Comparison of ENCODE assay signal across 20 cellular contexts in genomic region chr12:50053583-50053982, GRCh38. TPM values are rescaled to one million over a fixed set of nuclear protein-coding genes. Genes with fewer than 3 reads are reported as not detected.
DNase-seq lines count a peak whose midpoint lies in the region; ATAC-seq, FAIRE-seq and TF ChIP-seq lines count a peak whose summit lies in the region.
"Had no signal": no experiment of that assay in that cellular context is flagged by ENCODE, and none has a peak within 500 bp of the region (broad histone marks: within the 10 kb centered on the region; RNA-seq: fewer than 3 reads in every experiment).

No MANE protein-coding gene starts in this region.

- no peak for TF ChIP-seq EP300 in GM12878 (IDR thresholded peaks at IDR 0.05; ENCODE audit: borderline replicate concordance in 1 of 2, control insufficient read depth in 1 of 2, low read depth in 2 of 2, low read length in 2 of 2)

- H3K4me2 ChIP-seq in GM12878 (ENCODE audit: control insufficient read depth, insufficient read depth), result no peak overlapping the region

- DNase-seq in NCI-H524 (lab: John Stamatoyannopoulos, UW) (peak; percentile 59 to 68), NCI-H524 treated with DMSO at 0.1 percent for 48 hours (lab: John Stamatoyannopoulos, UW) (no peak), NOMO-1 treated with DMSO at 0.1 percent for 48 hours (lab: John Stamatoyannopoulos, UW; ENCODE audit: unreplicated experiment) (peak; percentile 44), GM12878 (ENCODE audit: low read depth, low spot score) (no peak), type B pancreatic cell (ENCODE audit: extremely low spot score, unreplicated experiment) (no peak), HuH-7 (ENCODE audit: low spot score) (no peak)
- DNase-seq: COR-L47, DMS153, EL, HCEC 1CT, IMR-90, NCI-H774 had no signal

- no peak for TF ChIP-seq RAD21 in GM12878 (IDR thresholded peaks at IDR 0.05; ENCODE audit: insufficient read depth, low read depth, low read length)

- POLR2A ChIA-PET in GM12878 (lab: Charles Lee), result no interaction called here

- no peak for ATAC-seq in GM12878
- ATAC-seq in GM21515 (IDR thresholded peaks at IDR 0.05; ENCODE audit: unreplicated experiment), result no peak
- no peak for ATAC-seq in HG03571 (IDR thresholded peaks at IDR 0.05; ENCODE audit: unreplicated experiment)

- H3K27ac Mint-ChIP-seq in type B pancreatic cell, result no peak overlapping the region

- H4K20me1 ChIP-seq in GM12878 (ENCODE audit: control insufficient read depth, insufficient read depth), result no peaks in the 10 kb centered on the region

- H3K9me3 ChIP-seq in GM12878 (replicated peaks; ENCODE audit: control insufficient read depth, insufficient read depth, low read length), result no peaks in the 10 kb centered on the region

- no peak for FAIRE-seq in GM12878 (lab: Jason Lieb, UNC)
- FAIRE-seq: GM18507, GM19239 had no signal

- peak overlapping the region; percentile 1 for H3K4me3 Mint-ChIP-seq in type B pancreatic cell

- in situ Hi-C loops in GM12878 (cut with MboI), result no loop called here

- H3K27me3 Mint-ChIP-seq in type B pancreatic cell, result peaks cover 64% of the 10 kb centered on the region

- H3K27me3 ChIP-seq in GM12878 (replicated peaks in 1 of 2; ENCODE audit: control insufficient read depth in 2 of 2, insufficient read depth in 2 of 2, low read length in 1 of 2), result peaks cover 12 to 19% of the 10 kb centered on the region in 2 experiments; a peak in 3 of 4 replicates

- BruUV-seq in GM12878 (replicated peaks; lab: Mats Ljungman, UMichigan), result no TSS peak

- 5% methylated on average over 1 of the region's 1 CpG for WGBS in GM12878 (ENCODE audit: insufficient coverage, insufficient replicate concordance, low lambda C conversion rate, missing lambda C conversion rate)

- SMC1A ChIA-PET in GM12878 (lab: Charles Lee; ENCODE audit: uncharacterized antibody, unreplicated experiment), result interaction anchor here (1.8 kb wide), 1 partner anchor 15 kb away, joined by 4 read pairs; no protein-coding TSS in a partner anchor

- H3K4me1 Mint-ChIP-seq in type B pancreatic cell (ENCODE audit: unreplicated experiment), result peaks cover 27% of the 10 kb centered on the region

- H3K36me3 Mint-ChIP-seq in type B pancreatic cell, result no peaks in the 10 kb centered on the region

- H2AFZ ChIP-seq in GM12878 (ENCODE audit: control insufficient read depth, low read depth, low read length), result no peak overlapping the region

- intact Hi-C loops in GM12878 (cut with micrococcal nuclease; ENCODE audit: unreplicated experiment), result loop anchor here (10.0 kb wide), 1 partner anchor 189 kb away; no protein-coding TSS in a partner anchor

- 0 out of 2 replicates have a peak, but pooled peaks cover 4% of the 10 kb centered on the region for H3K4me1 ChIP-seq in GM12878 (ENCODE audit: control insufficient read depth, insufficient read depth, low read length)

- no peak overlapping the region for H3K9ac ChIP-seq in GM12878 (ENCODE audit: control insufficient read depth, insufficient read depth, low read length)

- TF ChIP-seq CTCF in GM12878 (IDR thresholded peaks at IDR 0.05 in 2 of 3, conservative IDR thresholded peaks at IDR 0.05 in 1 of 3; ENCODE audit: control insufficient read depth in 2 of 3, extremely low read depth in 1 of 3, insufficient read depth in 1 of 3, low read depth in 3 of 3, low read length in 3 of 3) (no peak), type B pancreatic cell (conservative IDR thresholded peaks at IDR 0.05) (no peak)

- H3K27ac ChIP-seq in GM12878 (ENCODE audit: control insufficient read depth, insufficient read depth), result no peak overlapping the region
- H3K27ac ChIP-seq: 22Rv1, C4-2B, RWPE1, SK-N-MC had no signal

- RAD21 ChIA-PET in GM12878 (lab: Charles Lee; ENCODE audit: unreplicated experiment), result interaction anchor here (4.1 kb wide), 1 partner anchor 86 kb away, joined by 31 read pairs; no protein-coding TSS in a partner anchor

- H3K79me2 ChIP-seq in GM12878 (ENCODE audit: control insufficient read depth, insufficient read depth, low read length), result no peaks in the 10 kb centered on the region

- H3K9me3 Mint-ChIP-seq in type B pancreatic cell, result no peaks in the 10 kb centered on the region

- TF ChIP-seq POLR2A in GM12878 (IDR thresholded peaks at IDR 0.05; ENCODE audit: low read depth, low read length), result no peak

- H3K36me3 ChIP-seq in GM12878 (ENCODE audit: control insufficient read depth in 2 of 2, insufficient read depth in 2 of 2, low read length in 1 of 2), result no peaks in the 10 kb centered on the region

- no peak overlapping the region for H3K4me3 ChIP-seq in GM12878
- H3K4me3 ChIP-seq: SK-N-MC had no signal

- CTCF ChIA-PET in GM12878 (lab: Yijun Ruan, JAX), result interaction anchor here (0.7 to 5.0 kb wide), 4 partner anchors 13 to 87 kb away, joined by 3 to 73 read pairs (median 40); no protein-coding TSS in a partner anchor

RNA-seq across cellular contexts. Expression of gene ASIC1, which starts 3.8 kb away (rescaled TPM):
- 0.27 and 2.0 TPM in 2 replicates for total RNA-seq in GM12878 (2013; cell fraction: nucleolus; rRNA removed)
- total RNA-seq in GM12878 (2014; rRNA removed), result 0.05 and 0.28 TPM in 2 replicates
- total RNA-seq in GM12878 (2014; rRNA removed; fragmentation: Illumina TruSeq; extraction: Trizol), result not detected in 2 replicates
- total RNA-seq in GM12878 (2021), result 0.13 and 0.26 TPM in 2 replicates
- 0.22 TPM for polyA plus RNA-seq in GM12878 (2011; ENCODE audit: low read depth)
- polyA plus RNA-seq in GM12878 (2011; rRNA removed), result 0.14 and 0.27 TPM in 2 replicates
- 0.18 and 0.22 TPM in 2 replicates for polyA plus RNA-seq in GM12878 (2011; cell fraction: cytosol; rRNA removed)
- polyA plus RNA-seq in GM12878 (2011; cell fraction: nucleus; rRNA removed), result 0.50 and 1.1 TPM in 2 replicates
- 0.42 and 0.83 TPM in 2 replicates for polyA plus RNA-seq in GM12878 (2012)
- 0.08 and 0.09 TPM in 2 replicates for polyA plus RNA-seq in GM12878 (2014; fragmentation: Illumina TruSeq; extraction: Trizol)
- polyA plus RNA-seq in GM12878 (2014; fragmentation: Nextera tagmentation; extraction: Ambion mirVana), result under 1 TPM in 1 of 2 experiments, not detected in 1; 0.02 TPM
- polyA plus RNA-seq in GM12878 (2014; rRNA removed), result 0.01 and 0.15 TPM in 2 replicates
- polyA plus RNA-seq in GM12878 (2016; fragmentation: Nextera tagmentation; extraction: Ambion mirVana), result not detected
- polyA minus RNA-seq in GM12878 (2011; rRNA and poly(A)+ RNA removed), result 0.05 and 0.22 TPM in 2 replicates
- 0.42 TPM in 1 of 2 replicates, not detected in the other for polyA minus RNA-seq in GM12878 (2011; cell fraction: cytosol; rRNA and poly(A)+ RNA removed)
- 0.36 TPM in 1 of 2 replicates, not detected in the other for polyA minus RNA-seq in GM12878 (2011; cell fraction: nucleus; rRNA and poly(A)+ RNA removed)
- 5.5 and 18.1 TPM in 2 replicates for total RNA-seq in type B pancreatic cell (ENCODE audit: low replicate concordance)

RNA-seq across cellular contexts. Expression of gene RACGAP1, which starts 28.3 kb away (rescaled TPM):
- 34.4 and 36.1 TPM in 2 replicates for total RNA-seq in GM12878 (2013; cell fraction: nucleolus; rRNA removed)
- total RNA-seq in GM12878 (2014; rRNA removed) (68.3 and 76.5 TPM in 2 replicates), GM12878 (2014; rRNA removed; fragmentation: Illumina TruSeq; extraction: Trizol) (74.2 and 75.9 TPM in 2 replicates), GM12878 (2021) (87.9 and 95.5 TPM in 2 replicates), type B pancreatic cell (ENCODE audit: low replicate concordance) (32.4 and 70.6 TPM in 2 replicates)
- 35.7 TPM for polyA plus RNA-seq in GM12878 (2011; ENCODE audit: low read depth)
- polyA plus RNA-seq in GM12878 (2011; rRNA removed) (86.0 and 113 TPM in 2 replicates), GM12878 (2014; fragmentation: Illumina TruSeq; extraction: Trizol) (82.0 and 93.1 TPM in 2 replicates), GM12878 (2014; fragmentation: Nextera tagmentation; extraction: Ambion mirVana) (10 to 100 TPM; 32.4 to 40.7 TPM), GM12878 (2014; rRNA removed) (47.3 and 59.2 TPM in 2 replicates), GM12878 (2016; fragmentation: Nextera tagmentation; extraction: Ambion mirVana) (10 to 100 TPM; 78.2 TPM)
- 63.5 and 77.2 TPM in 2 replicates for polyA plus RNA-seq in GM12878 (2011; cell fraction: cytosol; rRNA removed)
- 56.9 and 65.6 TPM in 2 replicates for polyA plus RNA-seq in GM12878 (2011; cell fraction: nucleus; rRNA removed)
- polyA plus RNA-seq in GM12878 (2012), result 39.2 and 48.7 TPM in 2 replicates
- 116 and 120 TPM in 2 replicates for polyA minus RNA-seq in GM12878 (2011; rRNA and poly(A)+ RNA removed)
- 34.5 and 45.3 TPM in 2 replicates for polyA minus RNA-seq in GM12878 (2011; cell fraction: cytosol; rRNA and poly(A)+ RNA removed)
- 26.7 and 32.1 TPM in 2 replicates for polyA minus RNA-seq in GM12878 (2011; cell fraction: nucleus; rRNA and poly(A)+ RNA removed)

RNA-seq across cellular contexts. Expression of gene SMARCD1, which starts 31.6 kb away (rescaled TPM):
- 61.2 and 62.7 TPM in 2 replicates for total RNA-seq in GM12878 (2013; cell fraction: nucleolus; rRNA removed)
- 83.2 and 90.4 TPM in 2 replicates for total RNA-seq in GM12878 (2014; rRNA removed)
- 46.6 and 51.7 TPM in 2 replicates for total RNA-seq in GM12878 (2014; rRNA removed; fragmentation: Illumina TruSeq; extraction: Trizol)
- total RNA-seq in GM12878 (2021), result 78.7 and 90.1 TPM in 2 replicates
- 36.1 TPM for polyA plus RNA-seq in GM12878 (2011; ENCODE audit: low read depth)
- polyA plus RNA-seq in GM12878 (2011; rRNA removed), result 38.7 and 67.2 TPM in 2 replicates
- 62.2 and 64.3 TPM in 2 replicates for polyA plus RNA-seq in GM12878 (2011; cell fraction: cytosol; rRNA removed)
- 90.5 and 98.2 TPM in 2 replicates for polyA plus RNA-seq in GM12878 (2011; cell fraction: nucleus; rRNA removed)
- polyA plus RNA-seq in GM12878 (2012), result 38.5 and 44.3 TPM in 2 replicates
- polyA plus RNA-seq in GM12878 (2014; fragmentation: Illumina TruSeq; extraction: Trizol), result 92.4 and 96.2 TPM in 2 replicates
- polyA plus RNA-seq in GM12878 (2014; fragmentation: Nextera tagmentation; extraction: Ambion mirVana), result 1 to 10 TPM; 1.4 to 2.9 TPM
- 66.1 and 97.4 TPM in 2 replicates for polyA plus RNA-seq in GM12878 (2014; rRNA removed)
- 10 to 100 TPM; 12.6 to 13.4 TPM for polyA plus RNA-seq in GM12878 (2016; fragmentation: Nextera tagmentation; extraction: Ambion mirVana)
- polyA minus RNA-seq in GM12878 (2011; rRNA and poly(A)+ RNA removed), result 62.7 and 66.1 TPM in 2 replicates
- 36.5 and 40.9 TPM in 2 replicates for polyA minus RNA-seq in GM12878 (2011; cell fraction: cytosol; rRNA and poly(A)+ RNA removed)
- 26.4 and 43.6 TPM in 2 replicates for polyA minus RNA-seq in GM12878 (2011; cell fraction: nucleus; rRNA and poly(A)+ RNA removed)
- 55.0 and 100 TPM in 2 replicates for total RNA-seq in type B pancreatic cell (ENCODE audit: low replicate concordance)

RNA-seq across cellular contexts. Expression of gene GPD1, which starts 50.2 kb away (rescaled TPM):
- total RNA-seq in GM12878 (2013; cell fraction: nucleolus; rRNA removed), result 0.76 and 1.9 TPM in 2 replicates
- total RNA-seq in GM12878 (2014; rRNA removed) (0.11 and 0.23 TPM in 2 replicates), GM12878 (2014; rRNA removed; fragmentation: Illumina TruSeq; extraction: Trizol) (0.05 and 0.22 TPM in 2 replicates), GM12878 (2021) (0.19 and 0.26 TPM in 2 replicates), type B pancreatic cell (ENCODE audit: low replicate concordance) (9.0 and 12.5 TPM in 2 replicates)
- 0.17 TPM for polyA plus RNA-seq in GM12878 (2011; ENCODE audit: low read depth)
- polyA plus RNA-seq in GM12878 (2011; rRNA removed) (0.23 and 0.61 TPM in 2 replicates), GM12878 (2014; fragmentation: Illumina TruSeq; extraction: Trizol) (0.13 and 0.49 TPM in 2 replicates), GM12878 (2014; fragmentation: Nextera tagmentation; extraction: Ambion mirVana) (under 1 TPM in 1 of 2 experiments, not detected in 1; 0.04 TPM), GM12878 (2014; rRNA removed) (0.27 and 0.63 TPM in 2 replicates), GM12878 (2016; fragmentation: Nextera tagmentation; extraction: Ambion mirVana) (under 1 TPM; 0.30 to 0.48 TPM)
- 0.24 and 0.52 TPM in 2 replicates for polyA plus RNA-seq in GM12878 (2011; cell fraction: cytosol; rRNA removed)
- 1.7 and 2.5 TPM in 2 replicates for polyA plus RNA-seq in GM12878 (2011; cell fraction: nucleus; rRNA removed)
- 0.29 and 0.30 TPM in 2 replicates for polyA plus RNA-seq in GM12878 (2012)
- polyA minus RNA-seq in GM12878 (2011; rRNA and poly(A)+ RNA removed), result 0.37 and 0.62 TPM in 2 replicates
- polyA minus RNA-seq in GM12878 (2011; cell fraction: cytosol; rRNA and poly(A)+ RNA removed), result not detected in 2 replicates
- 0.60 and 1.4 TPM in 2 replicates for polyA minus RNA-seq in GM12878 (2011; cell fraction: nucleus; rRNA and poly(A)+ RNA removed)

RNA-seq across cellular contexts. Expression of gene COX14, which starts 58.5 kb away (rescaled TPM):
- 6.5 and 7.3 TPM in 2 replicates for total RNA-seq in GM12878 (2013; cell fraction: nucleolus; rRNA removed)
- total RNA-seq in GM12878 (2014; rRNA removed) (73.1 and 82.0 TPM in 2 replicates), GM12878 (2014; rRNA removed; fragmentation: Illumina TruSeq; extraction: Trizol) (44.6 and 45.3 TPM in 2 replicates), GM12878 (2021) (56.1 and 58.0 TPM in 2 replicates), type B pancreatic cell (ENCODE audit: low replicate concordance) (42.6 and 55.2 TPM in 2 replicates)
- polyA plus RNA-seq in GM12878 (2011; ENCODE audit: low read depth), result 77.7 TPM
- polyA plus RNA-seq in GM12878 (2011; rRNA removed) (97.8 and 140 TPM in 2 replicates), GM12878 (2014; fragmentation: Illumina TruSeq; extraction: Trizol) (37.6 and 51.7 TPM in 2 replicates), GM12878 (2014; fragmentation: Nextera tagmentation; extraction: Ambion mirVana) (100 to 1,000 TPM; 323 to 361 TPM), GM12878 (2014; rRNA removed) (99.8 and 109 TPM in 2 replicates), GM12878 (2016; fragmentation: Nextera tagmentation; extraction: Ambion mirVana) (100 to 1,000 TPM; 181 to 187 TPM)
- 154 and 175 TPM in 2 replicates for polyA plus RNA-seq in GM12878 (2011; cell fraction: cytosol; rRNA removed)
- 44.1 and 56.7 TPM in 2 replicates for polyA plus RNA-seq in GM12878 (2011; cell fraction: nucleus; rRNA removed)
- 61.5 and 76.0 TPM in 2 replicates for polyA plus RNA-seq in GM12878 (2012)
- 34.3 and 45.1 TPM in 2 replicates for polyA minus RNA-seq in GM12878 (2011; rRNA and poly(A)+ RNA removed)
- 9.5 and 17.9 TPM in 2 replicates for polyA minus RNA-seq in GM12878 (2011; cell fraction: cytosol; rRNA and poly(A)+ RNA removed)
- 9.9 and 23.6 TPM in 2 replicates for polyA minus RNA-seq in GM12878 (2011; cell fraction: nucleus; rRNA and poly(A)+ RNA removed)

Comparison
In these comparisons a context has a peak if more than half of its experiments do, and no peak if none do; other contexts are left out.
1. DNase-seq: peak in NCI-H524 (2 of 2) and NOMO-1 treated with DMSO at 0.1 percent for 48 hours (single experiment); none in NCI-H524 treated with DMSO at 0.1 percent for 48 hours (single experiment), GM12878 (single experiment), type B pancreatic cell (single experiment) and HuH-7 (single experiment).